Comparison of ENCODE assay signal across 18 cellular contexts in the genomic region with DNA sequence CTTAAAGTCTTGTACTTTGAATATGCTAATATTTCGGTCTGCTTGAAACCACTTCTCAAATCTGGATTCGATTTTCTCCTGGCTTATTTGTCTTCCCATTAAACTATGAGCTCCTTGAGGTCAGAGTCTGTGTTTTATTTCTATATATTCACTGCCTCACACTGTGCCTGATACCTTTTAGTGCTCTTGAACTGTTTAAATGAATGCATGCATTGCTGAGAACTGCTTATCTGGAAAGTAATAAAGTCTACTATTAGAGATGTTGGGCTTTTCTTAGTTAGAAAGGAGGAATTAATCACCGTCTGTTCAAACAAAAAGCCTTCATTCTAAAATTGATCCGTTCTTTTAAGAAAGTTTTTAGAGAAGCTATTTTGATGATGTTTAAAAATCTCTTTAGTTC. TPM values are rescaled to one million over a fixed set of nuclear protein-coding genes. Genes with fewer than 3 reads are reported as not detected.
A peak's percentile ranks its signal among the peaks of the same experiment; 100 is the strongest.
DNase-seq lines count a peak whose midpoint lies in the region; ATAC-seq and TF ChIP-seq lines count a peak whose summit lies in the region.
"Had no signal": no experiment of that assay in that cellular context is flagged by ENCODE, and none has a peak within 500 bp of the region (broad histone marks: within the 10 kb centered on the region; RNA-seq: fewer than 3 reads in every experiment).

No MANE protein-coding gene starts in this region.

- H3K36me3 Mint-ChIP-seq in activated T-cell treated with anti-CD3 and anti-CD28 coated beads, Interleukin-2, amount 50 U/mL, for 72 hours (ENCODE audit: insufficient read depth in 2 of 2): peaks cover 0 to 2% of the 10 kb centered on the region in 2 donors
- peaks cover 1% of the 10 kb centered on the region for H3K36me3 Mint-ChIP-seq in activated naive CD8-positive, alpha-beta T cell treated with anti-CD3 and anti-CD28 coated beads, Interleukin-2, amount 50 U/mL, for 24 hours (ENCODE audit: low read depth)
- peaks cover 6% of the 10 kb centered on the region for H3K36me3 Mint-ChIP-seq in stimulated activated memory B cell treated with anti-CD40 and anti-IgM and Interleukin-4, amounts not matched to agents 10 μg/mL and 1 μg/mL and 100 μg/mL, for 72 hours

- no peak overlapping the region for H3K27ac ChIP-seq in HEK293 (ENCODE audit: extremely low read depth, low read depth, low read length)
- H3K27ac ChIP-seq: HL-60 had no signal

- peak overlapping the region; percentile 0 to 54 for H3K4me3 Mint-ChIP-seq in activated T-cell treated with anti-CD3 and anti-CD28 coated beads, Interleukin-2, amount 50 U/mL, for 72 hours
- H3K4me3 Mint-ChIP-seq in activated naive CD8-positive, alpha-beta T cell treated with anti-CD3 and anti-CD28 coated beads, Interleukin-2, amount 50 U/mL, for 24 hours: peak overlapping the region; percentile 16
- no peak overlapping the region for H3K4me3 Mint-ChIP-seq in stimulated activated memory B cell treated with anti-CD40 and anti-IgM and Interleukin-4, amounts not matched to agents 10 μg/mL and 1 μg/mL and 100 μg/mL, for 72 hours
- H3K4me3 Mint-ChIP-seq: HFFc6 had no signal

- no peak for TF ChIP-seq CTCF in HEK293 (tag by site-specific recombination; IDR thresholded peaks at IDR 0.05)

- H3K27ac Mint-ChIP-seq in activated T-cell treated with anti-CD3 and anti-CD28 coated beads, Interleukin-2, amount 50 U/mL, for 72 hours: peak overlapping the region; percentile 56
- H3K27ac Mint-ChIP-seq in activated naive CD8-positive, alpha-beta T cell treated with anti-CD3 and anti-CD28 coated beads, Interleukin-2, amount 50 U/mL, for 24 hours: peak overlapping the region; percentile 77
- H3K27ac Mint-ChIP-seq in stimulated activated memory B cell treated with anti-CD40 and anti-IgM and Interleukin-4, amounts not matched to agents 10 μg/mL and 1 μg/mL and 100 μg/mL, for 72 hours: peak overlapping the region; percentile 75
- H3K27ac Mint-ChIP-seq: HFFc6 had no signal

- H3K27me3 Mint-ChIP-seq in activated T-cell treated with anti-CD3 and anti-CD28 coated beads, Interleukin-2, amount 50 U/mL, for 72 hours (ENCODE audit: low read depth): no peaks in the 10 kb centered on the region
- H3K27me3 Mint-ChIP-seq in activated naive CD8-positive, alpha-beta T cell treated with anti-CD3 and anti-CD28 coated beads, Interleukin-2, amount 50 U/mL, for 24 hours: no peaks in the 10 kb centered on the region
- H3K27me3 Mint-ChIP-seq in stimulated activated memory B cell treated with anti-CD40 and anti-IgM and Interleukin-4, amounts not matched to agents 10 μg/mL and 1 μg/mL and 100 μg/mL, for 72 hours: no peaks in the 10 kb centered on the region
- H3K27me3 Mint-ChIP-seq: CD8-positive, alpha-beta memory T cell had no signal

- no peaks in the 10 kb centered on the region for H3K9me3 ChIP-seq in HEK293 (ENCODE audit: control insufficient read depth, insufficient read depth, low read depth, low read length)

- no peak overlapping the region for H3K4me3 ChIP-seq in HEK293 (ENCODE audit: low read depth, low read length)
- H3K4me3 ChIP-seq: K562 had no signal

- CTCF ChIA-PET in HEK293 (lab: Yijun Ruan, JAX): interaction anchor here (0.7 kb wide), 1 partner anchor 1733 kb away, joined by 3 read pairs; no protein-coding TSS in a partner anchor

- peaks cover 5% of the 10 kb centered on the region; the same call in 1 of the 2 replicates for H3K4me1 ChIP-seq in HEK293 (ENCODE audit: control insufficient read depth, insufficient read depth, low read length)

- ATAC-seq in activated T-cell treated with anti-CD3 and anti-CD28 coated beads, Interleukin-2, amount 50 U/mL, for 72 hours (replicated peaks in 1 of 2): no peak
- ATAC-seq in activated naive CD8-positive, alpha-beta T cell treated with anti-CD3 and anti-CD28 coated beads, Interleukin-2, amount 50 U/mL, for 24 hours: no peak
- ATAC-seq in stimulated activated memory B cell treated with anti-CD40 and anti-IgM and Interleukin-4, amounts not matched to agents 10 μg/mL and 1 μg/mL and 100 μg/mL, for 72 hours: no peak
- no peak for ATAC-seq in HG03457 (IDR thresholded peaks at IDR 0.05; ENCODE audit: unreplicated experiment)
- ATAC-seq in GM21737 (IDR thresholded peaks at IDR 0.05; ENCODE audit: unreplicated experiment): no peak
- ATAC-seq: K562, Right ventricle myocardium inferior had no signal

- no peaks in the 10 kb centered on the region for H3K9me3 Mint-ChIP-seq in activated T-cell treated with anti-CD3 and anti-CD28 coated beads, Interleukin-2, amount 50 U/mL, for 72 hours
- H3K9me3 Mint-ChIP-seq in activated naive CD8-positive, alpha-beta T cell treated with anti-CD3 and anti-CD28 coated beads, Interleukin-2, amount 50 U/mL, for 24 hours: no peaks in the 10 kb centered on the region
- H3K9me3 Mint-ChIP-seq in stimulated activated memory B cell treated with anti-CD40 and anti-IgM and Interleukin-4, amounts not matched to agents 10 μg/mL and 1 μg/mL and 100 μg/mL, for 72 hours: no peaks in the 10 kb centered on the region
- H3K9me3 Mint-ChIP-seq: CD8-positive, alpha-beta memory T cell; HFFc6 had no signal

- DNase-seq in activated T-cell treated with anti-CD3 and anti-CD28 coated beads, Interleukin-2, amount 50 U/mL, for 72 hours: no peak
- DNase-seq in activated T-cell treated with anti-CD3 and anti-CD28 coated beads, Interleukin-2, amount 50 U/mL, for 1 hour: no peak
- no peak for DNase-seq in activated naive CD8-positive, alpha-beta T cell treated with anti-CD3 and anti-CD28 coated beads, Interleukin-2, amount 50 U/mL, for 24 hours
- no peak for DNase-seq in NCI-H524 (lab: John Stamatoyannopoulos, UW)
- DNase-seq: ACHN; CD8-positive, alpha-beta memory T cell; DND-41; GDM1; HFFc6; NCI-H2107; NCI-H748 treated with DMSO at 0.1 percent for 48 hours had no signal

- H3K36me3 ChIP-seq in HEK293 (ENCODE audit: control insufficient read depth in 2 of 2, insufficient read depth in 1 of 2, low read length in 2 of 2): no peaks in the 10 kb centered on the region; a peak in 1 of 3 replicates

- peaks cover 70% of the 10 kb centered on the region for H3K4me1 Mint-ChIP-seq in activated T-cell treated with anti-CD3 and anti-CD28 coated beads, Interleukin-2, amount 50 U/mL, for 72 hours (ENCODE audit: low read depth)
- H3K4me1 Mint-ChIP-seq in activated naive CD8-positive, alpha-beta T cell treated with anti-CD3 and anti-CD28 coated beads, Interleukin-2, amount 50 U/mL, for 24 hours: peaks cover 76% of the 10 kb centered on the region
- H3K4me1 Mint-ChIP-seq in stimulated activated memory B cell treated with anti-CD40 and anti-IgM and Interleukin-4, amounts not matched to agents 10 μg/mL and 1 μg/mL and 100 μg/mL, for 72 hours: peaks cover 56% of the 10 kb centered on the region

- POLR2A ChIA-PET in HEK293 (lab: Yijun Ruan, JAX): no interaction called here

TF ChIP-seq in HEK293, 187 proteins besides CTCF, POLR2A, EP300 and RAD21:
- TF ChIP-seq, protein P1, sequence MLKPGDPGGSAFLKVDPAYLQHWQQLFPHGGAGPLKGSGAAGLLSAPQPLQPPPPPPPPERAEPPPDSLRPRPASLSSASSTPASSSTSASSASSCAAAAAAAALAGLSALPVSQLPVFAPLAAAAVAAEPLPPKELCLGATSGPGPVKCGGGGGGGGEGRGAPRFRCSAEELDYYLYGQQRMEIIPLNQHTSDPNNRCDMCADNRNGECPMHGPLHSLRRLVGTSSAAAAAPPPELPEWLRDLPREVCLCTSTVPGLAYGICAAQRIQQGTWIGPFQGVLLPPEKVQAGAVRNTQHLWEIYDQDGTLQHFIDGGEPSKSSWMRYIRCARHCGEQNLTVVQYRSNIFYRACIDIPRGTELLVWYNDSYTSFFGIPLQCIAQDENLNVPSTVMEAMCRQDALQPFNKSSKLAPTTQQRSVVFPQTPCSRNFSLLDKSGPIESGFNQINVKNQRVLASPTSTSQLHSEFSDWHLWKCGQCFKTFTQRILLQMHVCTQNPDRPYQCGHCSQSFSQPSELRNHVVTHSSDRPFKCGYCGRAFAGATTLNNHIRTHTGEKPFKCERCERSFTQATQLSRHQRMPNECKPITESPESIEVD (tag by site-specific recombination; IDR thresholded peaks at IDR 0.05): peak; percentile 82
- TF ChIP-seq ZFP3 (tag by site-specific recombination; IDR thresholded peaks at IDR 0.05; ENCODE audit: low read depth) (no peak), ZNF2 (tag by site-specific recombination; IDR thresholded peaks at IDR 0.05) (no peak), ZFHX2 (tag by site-specific recombination; conservative IDR thresholded peaks at IDR 0.05) (no peak)
- TF ChIP-seq, protein P2, sequence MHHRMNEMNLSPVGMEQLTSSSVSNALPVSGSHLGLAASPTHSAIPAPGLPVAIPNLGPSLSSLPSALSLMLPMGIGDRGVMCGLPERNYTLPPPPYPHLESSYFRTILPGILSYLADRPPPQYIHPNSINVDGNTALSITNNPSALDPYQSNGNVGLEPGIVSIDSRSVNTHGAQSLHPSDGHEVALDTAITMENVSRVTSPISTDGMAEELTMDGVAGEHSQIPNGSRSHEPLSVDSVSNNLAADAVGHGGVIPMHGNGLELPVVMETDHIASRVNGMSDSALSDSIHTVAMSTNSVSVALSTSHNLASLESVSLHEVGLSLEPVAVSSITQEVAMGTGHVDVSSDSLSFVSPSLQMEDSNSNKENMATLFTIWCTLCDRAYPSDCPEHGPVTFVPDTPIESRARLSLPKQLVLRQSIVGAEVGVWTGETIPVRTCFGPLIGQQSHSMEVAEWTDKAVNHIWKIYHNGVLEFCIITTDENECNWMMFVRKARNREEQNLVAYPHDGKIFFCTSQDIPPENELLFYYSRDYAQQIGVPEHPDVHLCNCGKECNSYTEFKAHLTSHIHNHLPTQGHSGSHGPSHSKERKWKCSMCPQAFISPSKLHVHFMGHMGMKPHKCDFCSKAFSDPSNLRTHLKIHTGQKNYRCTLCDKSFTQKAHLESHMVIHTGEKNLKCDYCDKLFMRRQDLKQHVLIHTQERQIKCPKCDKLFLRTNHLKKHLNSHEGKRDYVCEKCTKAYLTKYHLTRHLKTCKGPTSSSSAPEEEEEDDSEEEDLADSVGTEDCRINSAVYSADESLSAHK (tag by site-specific recombination; IDR thresholded peaks at IDR 0.05): no peak
- TF ChIP-seq, protein P3, sequence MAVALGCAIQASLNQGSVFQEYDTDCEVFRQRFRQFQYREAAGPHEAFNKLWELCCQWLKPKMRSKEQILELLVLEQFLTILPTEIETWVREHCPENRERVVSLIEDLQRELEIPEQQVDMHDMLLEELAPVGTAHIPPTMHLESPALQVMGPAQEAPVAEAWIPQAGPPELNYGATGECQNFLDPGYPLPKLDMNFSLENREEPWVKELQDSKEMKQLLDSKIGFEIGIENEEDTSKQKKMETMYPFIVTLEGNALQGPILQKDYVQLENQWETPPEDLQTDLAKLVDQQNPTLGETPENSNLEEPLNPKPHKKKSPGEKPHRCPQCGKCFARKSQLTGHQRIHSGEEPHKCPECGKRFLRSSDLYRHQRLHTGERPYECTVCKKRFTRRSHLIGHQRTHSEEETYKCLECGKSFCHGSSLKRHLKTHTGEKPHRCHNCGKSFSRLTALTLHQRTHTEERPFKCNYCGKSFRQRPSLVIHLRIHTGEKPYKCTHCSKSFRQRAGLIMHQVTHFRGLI (tag by site-specific recombination; IDR thresholded peaks at IDR 0.05): peak; percentile 21; the same call in 1 of the 2 replicates

RNA-seq across cellular contexts. Expression of a gene that starts 6.0 kb away (rescaled TPM):
- 10 to 100 TPM; 33.1 to 35.8 TPM for total RNA-seq in activated T-cell treated with anti-CD3 and anti-CD28 coated beads, Interleukin-2, amount 50 U/mL, for 72 hours
